In the genomic region with DNA sequence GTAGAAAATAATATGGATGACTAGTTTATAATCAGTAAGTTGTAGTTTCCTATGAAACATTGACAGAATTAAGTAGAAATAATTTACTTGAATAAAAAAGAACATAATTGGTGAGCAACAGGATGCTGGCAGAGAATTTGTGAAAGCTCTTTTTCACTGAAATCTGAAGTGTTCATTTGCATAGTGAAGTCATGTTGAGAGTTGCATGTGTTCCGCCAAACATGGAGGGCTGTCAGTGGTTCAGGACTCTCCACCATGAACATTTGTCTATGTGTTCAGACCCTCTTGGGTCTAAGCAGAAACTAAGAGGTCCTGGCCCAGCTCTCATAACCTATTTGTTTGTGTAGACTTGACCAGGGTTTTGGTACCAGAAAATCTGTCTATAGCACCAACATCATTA, we compare ENCODE assay signal across 23 cellular contexts.
DNase-seq lines count a peak whose midpoint lies in the region; ATAC-seq and TF ChIP-seq lines count a peak whose summit lies in the region.
"Had no signal": no experiment of that assay in that cellular context is flagged by ENCODE, and none has a peak within 500 bp of the region (broad histone marks: within the 10 kb centered on the region; RNA-seq: fewer than 3 reads in every experiment).

No MANE protein-coding gene starts in this region.

- H3K27ac ChIP-seq in SK-N-MC (no peak overlapping the region; the same call in 1 of the 2 replicates), esophagus squamous epithelium (no peak overlapping the region)
- H3K27ac ChIP-seq: A549; BLaER1 treated with 17β-estradiol and CSF1 and Interleukin-3, amounts not matched to agents 10 nM and 100 nM; GM23248 had no signal

- H3K9me3 ChIP-seq in SK-N-MC (ENCODE audit: low read depth, low read length) (no peaks in the 10 kb centered on the region), esophagus squamous epithelium (no peaks in the 10 kb centered on the region)
- H3K9me3 ChIP-seq: A549, BE2C had no signal

- no peaks in the 10 kb centered on the region for H3K27me3 Mint-ChIP-seq in natural killer cell treated with Interleukin-12 subunit alpha and Interleukin-12 subunit beta and Interleukin-15 and Interleukin-18, amount 100 ng/mL, for 72 hours
- H3K27me3 Mint-ChIP-seq: CD4-positive, alpha-beta T cell; CD8-positive, alpha-beta memory T cell had no signal

- H3K4me1 Mint-ChIP-seq in natural killer cell treated with Interleukin-12 subunit alpha and Interleukin-12 subunit beta and Interleukin-15 and Interleukin-18, amount 100 ng/mL, for 72 hours (ENCODE audit: low read depth in 2 of 2), result no peaks in the 10 kb centered on the region
- H3K4me1 Mint-ChIP-seq: CD14-positive monocyte; CD8-positive, alpha-beta memory T cell had no signal

- intact Hi-C loops in esophagus squamous epithelium (cut with DNase I), result no loop called here

- peaks cover 4% of the 10 kb centered on the region for H3K36me3 Mint-ChIP-seq in natural killer cell treated with Interleukin-12 subunit alpha and Interleukin-12 subunit beta and Interleukin-15 and Interleukin-18, amount 100 ng/mL, for 72 hours
- H3K36me3 Mint-ChIP-seq: CD14-positive monocyte; CD8-positive, alpha-beta memory T cell had no signal

- H3K4me3 ChIP-seq in GM12865 (ENCODE audit: low read depth, low read length) (no peak overlapping the region), SK-N-MC (peak overlapping the region; percentile 38; the same call in 1 of the 2 replicates), esophagus squamous epithelium (no peak overlapping the region)
- H3K4me3 ChIP-seq: A549; BLaER1 treated with 17β-estradiol and CSF1 and Interleukin-3, amounts not matched to agents 10 nM and 100 nM; GM23248 had no signal

- H3K36me3 ChIP-seq in SK-N-MC (ENCODE audit: insufficient read depth, low read length), result no peaks in the 10 kb centered on the region
- H3K36me3 ChIP-seq in esophagus squamous epithelium, result no peaks in the 10 kb centered on the region
- H3K36me3 ChIP-seq: BE2C; BLaER1 treated with 17β-estradiol and CSF1 and Interleukin-3, amounts not matched to agents 10 nM and 100 nM had no signal

- no peaks in the 10 kb centered on the region for H3K27me3 ChIP-seq in esophagus squamous epithelium
- H3K27me3 ChIP-seq: BE2C; BLaER1 treated with 17β-estradiol and CSF1 and Interleukin-3, amounts not matched to agents 10 nM and 100 nM had no signal

- H3K9me3 Mint-ChIP-seq in natural killer cell treated with Interleukin-12 subunit alpha and Interleukin-12 subunit beta and Interleukin-15 and Interleukin-18, amount 100 ng/mL, for 72 hours, result peaks cover 7% of the 10 kb centered on the region

- no peak overlapping the region for H3K27ac Mint-ChIP-seq in natural killer cell treated with Interleukin-12 subunit alpha and Interleukin-12 subunit beta and Interleukin-15 and Interleukin-18, amount 100 ng/mL, for 72 hours
- H3K27ac Mint-ChIP-seq: CD14-positive monocyte; CD4-positive, alpha-beta T cell; CD8-positive, alpha-beta memory T cell had no signal

- TF ChIP-seq CTCF in GM12865 (IDR thresholded peaks at IDR 0.05; ENCODE audit: insufficient read depth, low read depth, low read length, missing control alignments) (no peak), esophagus squamous epithelium (IDR thresholded peaks at IDR 0.05) (no peak)

- ATAC-seq in GM18867 (IDR thresholded peaks at IDR 0.05; ENCODE audit: unreplicated experiment), result peak; percentile 75
- ATAC-seq in HG02870 (IDR thresholded peaks at IDR 0.05; ENCODE audit: unreplicated experiment), result peak; percentile 70
- ATAC-seq in natural killer cell treated with Interleukin-12 subunit alpha and Interleukin-12 subunit beta and Interleukin-15 and Interleukin-18, amount 100 ng/mL, for 72 hours, result no peak
- ATAC-seq: A549 had no signal

- TF ChIP-seq POLR2A in esophagus squamous epithelium (IDR thresholded peaks at IDR 0.05), result no peak

- 86 to 93% methylated on average over 1 of the region's 1 CpG for WGBS in esophagus squamous epithelium, 2 donors

- no peak overlapping the region for H3K9ac ChIP-seq in SK-N-MC (ENCODE audit: insufficient read length)
- H3K9ac ChIP-seq: BLaER1 treated with 17β-estradiol and CSF1 and Interleukin-3, amounts not matched to agents 10 nM and 100 nM; GM23248 had no signal

- no peaks in the 10 kb centered on the region for H3K4me1 ChIP-seq in esophagus squamous epithelium
- H3K4me1 ChIP-seq: A549, BE2C had no signal

- DNase-seq in GM12865 (ENCODE audit: low read depth) (peak; percentile 2), SK-N-MC (ENCODE audit: low read depth, low spot score) (no peak), esophagus squamous epithelium (lab: John Stamatoyannopoulos, UW) (no peak), globus pallidus (ENCODE audit: low spot score) (no peak)
- DNase-seq in natural killer cell treated with Interleukin-12 subunit alpha and Interleukin-12 subunit beta and Interleukin-15 and Interleukin-18, amount 100 ng/mL, for 72 hours (ENCODE audit: low spot score), result no peak
- DNase-seq: 8988T; ACHN; AML-193; BE2C; CD4-positive, alpha-beta T cell; CD8-positive, alpha-beta memory T cell; DMS 273 treated with DMSO at 0.1 percent for 48 hours; DMS79; EL; GDM1; GM23248; H7; HCEC 1CT had no signal

- H3K4me3 Mint-ChIP-seq in natural killer cell treated with Interleukin-12 subunit alpha and Interleukin-12 subunit beta and Interleukin-15 and Interleukin-18, amount 100 ng/mL, for 72 hours, result no peak overlapping the region
- H3K4me3 Mint-ChIP-seq: CD14-positive monocyte; CD4-positive, alpha-beta T cell; CD8-positive, alpha-beta memory T cell had no signal

Comparison
In these comparisons a context has a peak if more than half of its experiments do, and no peak if none do; other contexts are left out.
1. ATAC-seq: peak in GM18867 (single experiment) and HG02870 (single experiment); none in natural killer cell treated with Interleukin-12 subunit alpha and Interleukin-12 subunit beta and Interleukin-15 and Interleukin-18, amount 100 ng/mL, for 72 hours (0 of 2).